In genomic region chr14:39939023-39939422, GRCh38 we compare ENCODE assay signal across 20 cellular contexts.
"Had no signal": no experiment of that assay in that cellular context is flagged by ENCODE, and none has a peak within 500 bp of the region (broad histone marks: within the 10 kb centered on the region; RNA-seq: fewer than 3 reads in every experiment).

No MANE protein-coding gene starts in this region.

- H3K27ac Mint-ChIP-seq: activated naive CD4-positive, alpha-beta T cell treated with anti-CD3 and anti-CD28 coated beads, Interleukin-2, amount 50 U/mL, for 72 hours; activated T-helper 17 cell treated with anti-CD3 and anti-CD28 coated beads, Interleukin-2, amount 50 U/mL, for 72 hours; natural killer cell; stimulated activated effector memory CD8-positive, alpha-beta T cell treated with anti-CD3 and anti-CD28 coated beads, Interleukin-12 subunit alpha, Interleukin-12 subunit beta, amount 100 ng/mL, for 72 hours; T-helper 17 cell had no signal

- H3K4me1 Mint-ChIP-seq: activated T-helper 17 cell treated with anti-CD3 and anti-CD28 coated beads, Interleukin-2, amount 50 U/mL, for 72 hours; natural killer cell; stimulated activated effector memory CD8-positive, alpha-beta T cell treated with anti-CD3 and anti-CD28 coated beads, Interleukin-12 subunit alpha, Interleukin-12 subunit beta, amount 100 ng/mL, for 72 hours; T-helper 17 cell had no signal

- H3K27ac ChIP-seq: colonic mucosa, esophagus squamous epithelium, gastrocnemius medialis, heart left ventricle, prostate gland, right atrium auricular region, stomach had no signal

- H3K27me3 ChIP-seq: colonic mucosa, esophagus squamous epithelium, gastrocnemius medialis, heart left ventricle, right atrium auricular region, stomach had no signal

- H3K27me3 Mint-ChIP-seq: activated T-helper 17 cell treated with anti-CD3 and anti-CD28 coated beads, Interleukin-2, amount 50 U/mL, for 72 hours; T-helper 17 cell had no signal

- DNase-seq: activated CD4-positive, alpha-beta T cell treated with anti-CD3 and anti-CD28 coated beads, Interleukin-2, amount 50 U/mL, for 1 hour; activated T-cell treated with anti-CD3 and anti-CD28 coated beads, Interleukin-2, amount 50 U/mL, for 1 hour; aorta; colonic mucosa; esophagus squamous epithelium; gastrocnemius medialis; heart left ventricle; midbrain; natural killer cell; stimulated activated CD4-positive, alpha-beta T cell treated with anti-CD3 and anti-CD28 coated beads, Interleukin-2, amount 100 ng/mL, for 24 hours; stomach; T-helper 17 cell; trophoblast cell had no signal

- H3K36me3 Mint-ChIP-seq: activated naive CD4-positive, alpha-beta T cell treated with anti-CD3 and anti-CD28 coated beads, Interleukin-2, amount 50 U/mL, for 72 hours had no signal

- H3K9me3 ChIP-seq: colonic mucosa, esophagus squamous epithelium, gastrocnemius medialis, prostate gland, right atrium auricular region had no signal

- ATAC-seq: activated CD4-positive, CD25-positive, alpha-beta regulatory T cell treated with anti-CD3 and anti-CD28 coated beads, Interleukin-2, amount 50 U/mL, for 24 hours; activated naive CD4-positive, alpha-beta T cell treated with anti-CD3 and anti-CD28 coated beads, Interleukin-2, amount 50 U/mL, for 72 hours; activated T-helper 17 cell treated with anti-CD3 and anti-CD28 coated beads, Interleukin-2, amount 50 U/mL, for 72 hours; gastrocnemius medialis; heart left ventricle; left lobe of liver; natural killer cell; stimulated activated effector memory CD8-positive, alpha-beta T cell treated with anti-CD3 and anti-CD28 coated beads, Interleukin-12 subunit alpha, Interleukin-12 subunit beta, amount 100 ng/mL, for 72 hours; T-helper 17 cell had no signal

- H3K4me3 ChIP-seq: colonic mucosa, esophagus squamous epithelium, gastrocnemius medialis, heart left ventricle, prostate gland, right atrium auricular region, stomach had no signal

- H3K4me3 Mint-ChIP-seq: activated T-helper 17 cell treated with anti-CD3 and anti-CD28 coated beads, Interleukin-2, amount 50 U/mL, for 72 hours; natural killer cell; stimulated activated effector memory CD8-positive, alpha-beta T cell treated with anti-CD3 and anti-CD28 coated beads, Interleukin-12 subunit alpha, Interleukin-12 subunit beta, amount 100 ng/mL, for 72 hours; T-helper 17 cell had no signal

- H3K4me1 ChIP-seq: colonic mucosa, esophagus squamous epithelium, gastrocnemius medialis, heart left ventricle, prostate gland, right atrium auricular region, stomach had no signal

- H3K36me3 ChIP-seq: colonic mucosa, esophagus squamous epithelium, gastrocnemius medialis, heart left ventricle, prostate gland, right atrium auricular region, stomach had no signal
